Comparison of ENCODE assay signal across 10 cellular contexts in genomic region chr3:99805160-99805559, GRCh38.
"Had no signal": no experiment of that assay in that cellular context is flagged by ENCODE, and none has a peak within 500 bp of the region (broad histone marks: within the 10 kb centered on the region; RNA-seq: fewer than 3 reads in every experiment).

No MANE protein-coding gene starts in this region.

- H3K4me1 Mint-ChIP-seq: GM23338 had no signal

- H2AFZ ChIP-seq: GM23338 had no signal

- H3K4me3 ChIP-seq: GM23338 had no signal

- H3K4me2 ChIP-seq: GM23338, KMS-11 had no signal

- H3K27ac Mint-ChIP-seq: GM23338, H9 had no signal

- DNase-seq: H9, HCEC 1CT, IMR-90, Karpas-422, KBM-7 had no signal

- H3K9ac ChIP-seq: KMS-11 had no signal

- H3K4me3 Mint-ChIP-seq: GM23338, H9 had no signal

- ATAC-seq: GM23338 had no signal

- H3K27ac ChIP-seq: HL-60, KMS-11 had no signal

- FAIRE-seq: H1, H54 had no signal
